Comparison of ENCODE assay signal across 6 cellular contexts in the genomic region with DNA sequence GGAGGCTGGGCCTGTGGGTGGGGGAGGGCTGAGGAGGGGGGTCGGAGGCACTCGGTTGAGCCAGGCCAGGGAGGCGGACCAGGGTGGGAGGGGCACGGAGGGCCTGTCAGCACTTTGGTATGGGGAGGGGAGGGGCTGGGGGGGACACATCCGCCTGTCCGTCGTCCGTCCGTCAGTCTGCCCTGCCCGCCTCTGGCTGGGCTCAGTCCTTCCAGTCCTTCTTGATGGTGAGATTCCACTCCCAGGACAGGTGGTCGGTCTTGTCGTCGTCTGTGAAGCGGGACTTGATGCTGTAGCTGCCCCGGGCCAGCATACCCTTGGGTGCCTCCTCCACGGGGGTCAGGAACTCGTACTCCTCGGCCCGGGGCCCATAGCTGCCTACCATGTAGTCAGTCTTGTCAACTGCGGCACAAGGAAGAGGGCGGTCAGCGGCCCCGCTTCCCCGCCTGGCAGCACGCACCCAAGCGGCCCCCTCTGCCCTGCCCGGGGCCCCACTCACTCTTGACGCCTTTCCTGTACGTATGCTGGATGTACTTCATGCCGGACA. TPM values are rescaled to one million over a fixed set of nuclear protein-coding genes. Genes with fewer than 3 reads are reported as not detected.
DNase-seq lines count a peak whose midpoint lies in the region; ATAC-seq and TF ChIP-seq lines count a peak whose summit lies in the region.

No MANE protein-coding gene starts in this region.

- peaks cover 60% of the 10 kb centered on the region for H3K27me3 Mint-ChIP-seq in HFFc6 (ENCODE audit: insufficient read depth)
- no peaks in the 10 kb centered on the region for H3K27me3 Mint-ChIP-seq in activated T-helper 17 cell treated with anti-CD3 and anti-CD28 coated beads, Interleukin-2, amount 50 U/mL, for 72 hours

- H3K36me3 Mint-ChIP-seq in HFFc6 (ENCODE audit: low read depth): peaks cover 14% of the 10 kb centered on the region
- peaks cover 87% of the 10 kb centered on the region for H3K36me3 Mint-ChIP-seq in activated T-helper 17 cell treated with anti-CD3 and anti-CD28 coated beads, Interleukin-2, amount 50 U/mL, for 72 hours (ENCODE audit: low read depth)

- no peak for ATAC-seq in activated T-helper 17 cell treated with anti-CD3 and anti-CD28 coated beads, Interleukin-2, amount 50 U/mL, for 72 hours (replicated peaks)
- ATAC-seq in HG03439 (IDR thresholded peaks at IDR 0.05; ENCODE audit: unreplicated experiment) (no peak), HG02623 (IDR thresholded peaks at IDR 0.05; ENCODE audit: unreplicated experiment) (no peak)

- H3K4me1 ChIP-seq in mesodermal cell (ENCODE audit: control insufficient read depth, insufficient read depth, low read length, poor library complexity, severe bottlenecking): peaks cover 41% of the 10 kb centered on the region

- H3K4me3 ChIP-seq in mesodermal cell (ENCODE audit: extremely low read depth, insufficient read depth, low read length, poor library complexity, severe bottlenecking): no peak overlapping the region

- no peaks in the 10 kb centered on the region for H3K9me3 ChIP-seq in mesodermal cell (ENCODE audit: control insufficient read depth, low read length)

- WGBS in mesodermal cell (ENCODE audit: insufficient coverage in 2 of 2), 2 experiments: 68 to 82% methylated on average over 24 to 30 of the region's 30 CpGs

- peaks cover 5% of the 10 kb centered on the region; the same call in 1 of the 2 replicates for H3K9me3 Mint-ChIP-seq in HFFc6
- H3K9me3 Mint-ChIP-seq in activated T-helper 17 cell treated with anti-CD3 and anti-CD28 coated beads, Interleukin-2, amount 50 U/mL, for 72 hours: no peaks in the 10 kb centered on the region

- TF ChIP-seq CTCF in HFFc6 (IDR thresholded peaks at IDR 0.05): no peak

- peaks cover 33% of the 10 kb centered on the region for H3K4me1 Mint-ChIP-seq in HFFc6 (ENCODE audit: low read depth)
- peaks cover 6% of the 10 kb centered on the region for H3K4me1 Mint-ChIP-seq in activated T-helper 17 cell treated with anti-CD3 and anti-CD28 coated beads, Interleukin-2, amount 50 U/mL, for 72 hours

- H3K36me3 ChIP-seq in mesodermal cell (ENCODE audit: control insufficient read depth, insufficient read depth, low read length): peaks cover 60% of the 10 kb centered on the region

- peak overlapping the region; percentile 92 for H3K4me3 Mint-ChIP-seq in HFFc6
- peak overlapping the region; percentile 89 for H3K4me3 Mint-ChIP-seq in activated T-helper 17 cell treated with anti-CD3 and anti-CD28 coated beads, Interleukin-2, amount 50 U/mL, for 72 hours

- peak overlapping the region; percentile 82 for H3K27ac ChIP-seq in mesodermal cell (ENCODE audit: low read depth, low read length, severe bottlenecking)

- DNase-seq in HFFc6: peak; percentile 82
- no peak for DNase-seq in ureter (ENCODE audit: low spot score)

- peak overlapping the region; percentile 93 for H3K27ac Mint-ChIP-seq in HFFc6
- H3K27ac Mint-ChIP-seq in activated T-helper 17 cell treated with anti-CD3 and anti-CD28 coated beads, Interleukin-2, amount 50 U/mL, for 72 hours: peak overlapping the region; percentile 67

RNA-seq across cellular contexts. Expression of a gene that starts 2.4 kb away (rescaled TPM):
- 1,000 to 10,000 TPM in 1 of 6 experiments, 100 to 1,000 TPM in 5; 758 to 1,040 (median 908) TPM for total RNA-seq in HFFc6 (2021; fragmentation: NEBNext Ultra II Directional; extraction: Animal tissue kit (Norgen Biotek cat#: 25700))
- total RNA-seq in activated T-helper 17 cell treated with anti-CD3 and anti-CD28 coated beads, Interleukin-2, amount 50 U/mL, for 72 hours: 100 to 1,000 TPM; 384 to 814 TPM
- 299 TPM for polyA plus RNA-seq in mesodermal cell (2013, experiment 1 of 2)
- 262 TPM for polyA plus RNA-seq in mesodermal cell (2013, experiment 2 of 2)
- 498 TPM for total RNA-seq in ureter

RNA-seq across cellular contexts. Expression of a gene that starts 8.4 kb away (rescaled TPM):
- 100 to 1,000 TPM; 790 to 981 (median 910) TPM for total RNA-seq in HFFc6 (2021; fragmentation: NEBNext Ultra II Directional; extraction: Animal tissue kit (Norgen Biotek cat#: 25700))
- 100 to 1,000 TPM; 506 to 602 TPM for total RNA-seq in activated T-helper 17 cell treated with anti-CD3 and anti-CD28 coated beads, Interleukin-2, amount 50 U/mL, for 72 hours
- polyA plus RNA-seq in mesodermal cell (2013, experiment 1 of 2): 764 TPM
- 720 TPM for polyA plus RNA-seq in mesodermal cell (2013, experiment 2 of 2)
- 665 TPM for total RNA-seq in ureter

RNA-seq across cellular contexts. Expression of a gene that starts 22.6 kb away (rescaled TPM):
- 100 to 1,000 TPM; 101 to 151 (median 135) TPM for total RNA-seq in HFFc6 (2021; fragmentation: NEBNext Ultra II Directional; extraction: Animal tissue kit (Norgen Biotek cat#: 25700))
- total RNA-seq in activated T-helper 17 cell treated with anti-CD3 and anti-CD28 coated beads, Interleukin-2, amount 50 U/mL, for 72 hours: 100 to 1,000 TPM; 103 to 251 TPM
- polyA plus RNA-seq in mesodermal cell (2013, experiment 1 of 2): 114 TPM
- polyA plus RNA-seq in mesodermal cell (2013, experiment 2 of 2): 110 TPM
- 64.2 TPM for total RNA-seq in ureter

RNA-seq across cellular contexts. Expression of a gene that starts 22.8 kb away (rescaled TPM):
- total RNA-seq in HFFc6 (2021; fragmentation: NEBNext Ultra II Directional; extraction: Animal tissue kit (Norgen Biotek cat#: 25700)): 100 to 1,000 TPM; 151 to 169 (median 156) TPM
- 100 to 1,000 TPM; 103 to 123 TPM for total RNA-seq in activated T-helper 17 cell treated with anti-CD3 and anti-CD28 coated beads, Interleukin-2, amount 50 U/mL, for 72 hours
- 200 TPM for polyA plus RNA-seq in mesodermal cell (2013, experiment 1 of 2)
- 198 TPM for polyA plus RNA-seq in mesodermal cell (2013, experiment 2 of 2)
- total RNA-seq in ureter: 70.3 TPM

RNA-seq across cellular contexts. Expression of a gene that starts 33.3 kb away (rescaled TPM):
- 1 to 10 TPM in 1 of 6 experiments, under 1 TPM in 5; 0.53 to 1.5 (median 0.71) TPM for total RNA-seq in HFFc6 (2021; fragmentation: NEBNext Ultra II Directional; extraction: Animal tissue kit (Norgen Biotek cat#: 25700))
- under 1 TPM; 0.17 to 0.53 TPM for total RNA-seq in activated T-helper 17 cell treated with anti-CD3 and anti-CD28 coated beads, Interleukin-2, amount 50 U/mL, for 72 hours
- polyA plus RNA-seq in mesodermal cell (2013, experiment 1 of 2): 1.9 TPM
- polyA plus RNA-seq in mesodermal cell (2013, experiment 2 of 2): not detected
- 0.29 TPM for total RNA-seq in ureter
